Comparison of ENCODE assay signal across 19 cellular contexts in genomic region chr19:34191355-34191962, GRCh38. TPM values are rescaled to one million over a fixed set of nuclear protein-coding genes. Genes with fewer than 3 reads are reported as not detected.
DNase-seq lines count a peak whose midpoint lies in the region; ATAC-seq and TF ChIP-seq lines count a peak whose summit lies in the region.
"Had no signal": no experiment of that assay in that cellular context is flagged by ENCODE, and none has a peak within 500 bp of the region (broad histone marks: within the 10 kb centered on the region; RNA-seq: fewer than 3 reads in every experiment).

No MANE protein-coding gene starts in this region.

- H3K27ac ChIP-seq in iPS-18a (ENCODE audit: low read length): no peak overlapping the region
- H3K27ac ChIP-seq: gastroesophageal sphincter, lower lobe of right lung, PC-9, uterus had no signal

- no peak for DNase-seq in activated naive CD8-positive, alpha-beta T cell treated with anti-CD3 and anti-CD28 coated beads for 36 hours
- DNase-seq in NCI-H69 (lab: John Stamatoyannopoulos, UW): peak; percentile 11
- no peak for DNase-seq in stimulated activated naive B cell treated with anti-CD40 and anti-IgM and Interleukin-4, amounts not matched to agents 10 μg/mL and 1 μg/mL and 100 μg/mL, for 72 hours
- no peak for DNase-seq in KBM-7
- DNase-seq in foreskin melanocyte: no peak
- DNase-seq in GM10266 (ENCODE audit: extremely low spot score): no peak
- DNase-seq: activated CD4-positive, alpha-beta T cell treated with anti-CD3 and anti-CD28 coated beads for 48 hours; Caco-2; dorsolateral prefrontal cortex; lower lobe of right lung; NCI-H1417 treated with DMSO at 0.1 percent for 48 hours; NCI-H2171; NCI-H82; PC-9; stimulated activated CD4-positive, alpha-beta T cell treated with anti-CD3 and anti-CD28 coated beads, Interleukin-2, amount 100 ng/mL, for 48 hours; uterus had no signal

- ATAC-seq in stimulated activated naive B cell treated with anti-CD40 and anti-IgM and Interleukin-4, amounts not matched to agents 10 μg/mL and 1 μg/mL and 100 μg/mL, for 72 hours (replicated peaks): no peak
- ATAC-seq: gastroesophageal sphincter, lower lobe of right lung had no signal

- H3K4me1 Mint-ChIP-seq in activated naive CD8-positive, alpha-beta T cell (ENCODE audit: low read depth): peaks cover 60% of the 10 kb centered on the region
- peaks cover 55% of the 10 kb centered on the region for H3K4me1 Mint-ChIP-seq in activated naive CD8-positive, alpha-beta T cell treated with anti-CD3 and anti-CD28 coated beads for 36 hours
- H3K4me1 Mint-ChIP-seq in stimulated activated naive B cell treated with anti-CD40 and anti-IgM and Interleukin-4, amounts not matched to agents 10 μg/mL and 1 μg/mL and 100 μg/mL, for 72 hours: peaks cover 34 to 75% of the 10 kb centered on the region in 2 donors

- H3K36me3 Mint-ChIP-seq in activated naive CD8-positive, alpha-beta T cell: peaks cover 3% of the 10 kb centered on the region
- H3K36me3 Mint-ChIP-seq in activated naive CD8-positive, alpha-beta T cell treated with anti-CD3 and anti-CD28 coated beads for 36 hours: peaks cover 17% of the 10 kb centered on the region
- peaks cover 13 to 19% of the 10 kb centered on the region in 2 donors for H3K36me3 Mint-ChIP-seq in stimulated activated naive B cell treated with anti-CD40 and anti-IgM and Interleukin-4, amounts not matched to agents 10 μg/mL and 1 μg/mL and 100 μg/mL, for 72 hours

- peak overlapping the region; percentile 4 for H3K4me3 Mint-ChIP-seq in activated naive CD8-positive, alpha-beta T cell
- no peak overlapping the region for H3K4me3 Mint-ChIP-seq in activated naive CD8-positive, alpha-beta T cell treated with anti-CD3 and anti-CD28 coated beads for 36 hours
- H3K4me3 Mint-ChIP-seq in stimulated activated naive B cell treated with anti-CD40 and anti-IgM and Interleukin-4, amounts not matched to agents 10 μg/mL and 1 μg/mL and 100 μg/mL, for 72 hours: no peak overlapping the region

- H3K27me3 ChIP-seq in iPS-18a (ENCODE audit: control insufficient read depth, insufficient read depth, low read length): no peaks in the 10 kb centered on the region
- H3K27me3 ChIP-seq: dorsolateral prefrontal cortex, gastroesophageal sphincter, uterus had no signal

- H3K27ac Mint-ChIP-seq in activated naive CD8-positive, alpha-beta T cell: peak overlapping the region; percentile 23
- no peak overlapping the region for H3K27ac Mint-ChIP-seq in activated naive CD8-positive, alpha-beta T cell treated with anti-CD3 and anti-CD28 coated beads for 36 hours
- peak overlapping the region; percentile 59 for H3K27ac Mint-ChIP-seq in stimulated activated naive B cell treated with anti-CD40 and anti-IgM and Interleukin-4, amounts not matched to agents 10 μg/mL and 1 μg/mL and 100 μg/mL, for 72 hours

- H3K9me3 ChIP-seq in iPS-18a (ENCODE audit: control insufficient read depth, low read depth, low read length): no peaks in the 10 kb centered on the region
- H3K9me3 ChIP-seq: Caco-2, gastroesophageal sphincter, lower lobe of right lung, uterus had no signal

- no peak overlapping the region for H3K4me3 ChIP-seq in iPS-18a (ENCODE audit: low read length)
- H3K4me3 ChIP-seq: dorsolateral prefrontal cortex, gastroesophageal sphincter, lower lobe of right lung, PC-9, uterus had no signal

- H3K9ac ChIP-seq in iPS-18a (ENCODE audit: low read length): peak overlapping the region; percentile 20

- in situ Hi-C loops in KBM-7 (cut with MboI; ENCODE audit: low pct_unique_long_range_greater_than_20kb, low sequenced_read_pairs): no loop called here

- peaks cover 6% of the 10 kb centered on the region for H3K4me1 ChIP-seq in iPS-18a (ENCODE audit: control insufficient read depth, low read depth, low read length)
- H3K4me1 ChIP-seq: uterus had no signal

- no peaks in the 10 kb centered on the region for H3K9me3 Mint-ChIP-seq in activated naive CD8-positive, alpha-beta T cell (ENCODE audit: low read depth)
- no peaks in the 10 kb centered on the region for H3K9me3 Mint-ChIP-seq in activated naive CD8-positive, alpha-beta T cell treated with anti-CD3 and anti-CD28 coated beads for 36 hours
- peaks cover 0 to under 1% of the 10 kb centered on the region in 2 donors for H3K9me3 Mint-ChIP-seq in stimulated activated naive B cell treated with anti-CD40 and anti-IgM and Interleukin-4, amounts not matched to agents 10 μg/mL and 1 μg/mL and 100 μg/mL, for 72 hours

- TF ChIP-seq CTCF in GM10266 (IDR thresholded peaks at IDR 0.05; ENCODE audit: control insufficient read depth, insufficient read depth, low read depth, missing control alignments): no peak

- H3K36me3 ChIP-seq in iPS-18a (ENCODE audit: control insufficient read depth, low read depth, low read length): peaks cover 31% of the 10 kb centered on the region
- H3K36me3 ChIP-seq: uterus had no signal

- no peaks in the 10 kb centered on the region for H3K27me3 Mint-ChIP-seq in activated naive CD8-positive, alpha-beta T cell
- H3K27me3 Mint-ChIP-seq in activated naive CD8-positive, alpha-beta T cell treated with anti-CD3 and anti-CD28 coated beads for 36 hours: no peaks in the 10 kb centered on the region
- H3K27me3 Mint-ChIP-seq in stimulated activated naive B cell treated with anti-CD40 and anti-IgM and Interleukin-4, amounts not matched to agents 10 μg/mL and 1 μg/mL and 100 μg/mL, for 72 hours: no peaks in the 10 kb centered on the region

RNA-seq across cellular contexts. Expression of gene LSM14A, which starts 19.2 kb away (rescaled TPM):
- total RNA-seq in activated naive CD8-positive, alpha-beta T cell treated with anti-CD3 and anti-CD28 coated beads for 36 hours: 100 to 1,000 TPM; 102 to 118 TPM
